In the genomic region with DNA sequence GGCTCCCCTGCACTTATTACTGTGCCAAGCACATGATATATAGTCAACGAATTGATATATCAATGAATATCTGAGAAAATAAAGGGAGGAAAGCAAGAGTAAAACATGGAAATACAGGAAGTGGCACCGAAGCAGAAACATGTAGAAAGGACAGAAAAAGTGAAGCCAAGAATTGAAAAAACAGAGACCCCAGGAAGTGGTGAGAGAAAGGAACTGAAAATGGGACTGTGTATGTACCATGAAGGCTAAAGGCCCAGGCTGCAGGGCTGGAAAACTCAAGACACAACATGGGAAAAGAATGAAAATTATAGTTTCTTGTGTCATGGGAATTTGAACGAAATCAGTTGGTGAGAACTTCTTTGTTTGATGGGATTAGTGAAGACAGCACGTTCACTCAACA, we compare ENCODE assay signal across 15 cellular contexts.
DNase-seq lines count a peak whose midpoint lies in the region; TF ChIP-seq lines count a peak whose summit lies in the region.
"Had no signal": no experiment of that assay in that cellular context is flagged by ENCODE, and none has a peak within 500 bp of the region (broad histone marks: within the 10 kb centered on the region; RNA-seq: fewer than 3 reads in every experiment).

No MANE protein-coding gene starts in this region.

- H3K9me3 ChIP-seq in ascending aorta, result no peaks in the 10 kb centered on the region
- H3K9me3 ChIP-seq in skeletal muscle tissue (ENCODE audit: control insufficient read depth in 3 of 3, low read length in 3 of 3), result no peaks in the 10 kb centered on the region
- H3K9me3 ChIP-seq in testis, result no peaks in the 10 kb centered on the region
- H3K9me3 ChIP-seq: esophagus muscularis mucosa, heart left ventricle, MG63, uterus had no signal

- TF ChIP-seq CTCF in HL-60 (IDR thresholded peaks at IDR 0.05; ENCODE audit: insufficient read depth, low read length) (no peak), ascending aorta (IDR thresholded peaks at IDR 0.05) (no peak), testis (IDR thresholded peaks at IDR 0.05) (no peak)

- no peak overlapping the region for H3K9ac ChIP-seq in skeletal muscle tissue (ENCODE audit: low read depth in 1 of 3, low read length in 3 of 3)

- H3K4me3 ChIP-seq in HL-60 (replicated peaks; ENCODE audit: insufficient read depth, low read length), result no peak overlapping the region
- H3K4me3 ChIP-seq in ascending aorta, result no peak overlapping the region
- no peak overlapping the region for H3K4me3 ChIP-seq in skeletal muscle tissue (ENCODE audit: low read length in 3 of 3)
- H3K4me3 ChIP-seq in testis, result no peak overlapping the region
- H3K4me3 ChIP-seq: esophagus muscularis mucosa, heart left ventricle, MG63, uterus had no signal

- intact Hi-C loops in ascending aorta (cut with DNase I) (no loop called here), testis (cut with DNase I; ENCODE audit: low total_unique reads) (no loop called here)

- H3K36me3 ChIP-seq in ascending aorta (no peaks in the 10 kb centered on the region), skeletal muscle tissue (ENCODE audit: control insufficient read depth in 3 of 3, insufficient read depth in 3 of 3, low read length in 3 of 3) (no peaks in the 10 kb centered on the region), testis (ENCODE audit: low read depth, missing control alignments) (no peaks in the 10 kb centered on the region)
- H3K36me3 ChIP-seq: esophagus muscularis mucosa, heart left ventricle, MG63, uterus had no signal

- TF ChIP-seq POLR2A in testis (IDR thresholded peaks at IDR 0.05), result no peak

- H3K27me3 ChIP-seq in HL-60 (ENCODE audit: insufficient read depth, poor library complexity, severe bottlenecking), result no peaks in the 10 kb centered on the region
- H3K27me3 ChIP-seq in ascending aorta, result no peaks in the 10 kb centered on the region
- H3K27me3 ChIP-seq in skeletal muscle tissue (ENCODE audit: control insufficient read depth in 3 of 3, insufficient read depth in 3 of 3, low read length in 3 of 3), result peaks cover 0 to under 1% (median 0%) of the 10 kb centered on the region in 3 donors
- no peaks in the 10 kb centered on the region for H3K27me3 ChIP-seq in testis
- H3K27me3 ChIP-seq: esophagus muscularis mucosa, heart left ventricle, MG63, uterus had no signal

- DNase-seq in NOMO-1 treated with DMSO at 0.1 percent for 48 hours (lab: John Stamatoyannopoulos, UW; ENCODE audit: unreplicated experiment), result peak; percentile 47
- DNase-seq in NOMO-1 treated with dmso at 0.1 percent for 144 hours (lab: John Stamatoyannopoulos, UW; ENCODE audit: unreplicated experiment), result no peak
- DNase-seq in HL-60 (ENCODE audit: low read depth in 1 of 2, low spot score in 1 of 2), result no peak
- no peak for DNase-seq in ascending aorta (ENCODE audit: low spot score in 2 of 2)
- no peak for DNase-seq in testis
- DNase-seq in NCI-H2029 treated with DMSO at 0.1 percent for 48 hours (lab: John Stamatoyannopoulos, UW), result no peak
- DNase-seq in NCI-H2171 treated with DMSO at 0.1 percent for 48 hours (lab: John Stamatoyannopoulos, UW), result no peak
- DNase-seq: activated CD4-positive, CD25-positive, alpha-beta regulatory T cell treated with anti-CD3 and anti-CD28 coated beads, Interleukin-2, amount 50 U/mL, for 72 hours; activated T-cell treated with anti-CD3 and anti-CD28 coated beads for 4 hours; kidney glomerular epithelial cell had no signal

- 86 to 90% methylated on average over 4 of the region's 4 CpGs for WGBS in testis, 2 donors

- H3K4me1 ChIP-seq in ascending aorta, result peaks cover 0 to 6% of the 10 kb centered on the region in 2 donors
- H3K4me1 ChIP-seq in skeletal muscle tissue (ENCODE audit: control insufficient read depth in 3 of 3, insufficient read depth in 3 of 3, low read length in 3 of 3), result peaks cover 0 to 10% (median 0%) of the 10 kb centered on the region in 3 donors
- H3K4me1 ChIP-seq in testis, result no peaks in the 10 kb centered on the region
- H3K4me1 ChIP-seq: uterus had no signal

- peak overlapping the region; percentile 72 for H3K27ac ChIP-seq in HL-60 (replicated peaks)
- H3K27ac ChIP-seq in ascending aorta, result peak overlapping the region; percentile 7 to 28
- peak overlapping the region; percentile 54 for H3K27ac ChIP-seq in skeletal muscle tissue (ENCODE audit: low read depth, low read length)
- no peak overlapping the region for H3K27ac ChIP-seq in testis

Comparison
In these comparisons a context has a peak if more than half of its experiments do, and no peak if none do; other contexts are left out.
1. H3K27ac ChIP-seq: peak in HL-60 (single experiment), ascending aorta (2 of 2) and skeletal muscle tissue (single experiment); none in testis (0 of 2).